28 cellular contexts compared by ENCODE assay signal in genomic region chr1:162250004-162250730, GRCh38.
"Had no signal": no experiment of that assay in that cellular context is flagged by ENCODE, and none has a peak within 500 bp of the region (broad histone marks: within the 10 kb centered on the region; RNA-seq: fewer than 3 reads in every experiment).

No MANE protein-coding gene starts in this region.

- FAIRE-seq: endothelial cell of umbilical vein, islet of Langerhans, small intestine, TTC549 had no signal

- H3K27ac ChIP-seq: coronary artery, lower lobe of right lung, prostate gland, suprapubic skin had no signal

- H3K4me3 Mint-ChIP-seq: activated CD4-positive, alpha-beta T cell treated with anti-CD3 and anti-CD28 coated beads, Interleukin-2, amount 10 ng/mL, durations not matched to agents 24 days and 14 days; activated CD8-positive, alpha-beta T cell treated with anti-CD3 and anti-CD28 coated beads, Interleukin-2, amount 10 ng/mL, durations not matched to agents 7 days and 5 days; activated naive CD4-positive, alpha-beta T cell treated with anti-CD3 and anti-CD28 coated beads, Interleukin-2, amount 50 U/mL, for 24 hours; central memory CD8-positive, alpha-beta T cell had no signal

- H3K9me3 Mint-ChIP-seq: activated CD4-positive, alpha-beta T cell treated with anti-CD3 and anti-CD28 coated beads, Interleukin-2, amount 10 ng/mL, durations not matched to agents 24 days and 14 days; activated naive CD4-positive, alpha-beta T cell treated with anti-CD3 and anti-CD28 coated beads, Interleukin-2, amount 50 U/mL, for 24 hours; central memory CD8-positive, alpha-beta T cell had no signal

- H3K4me1 Mint-ChIP-seq: activated CD4-positive, alpha-beta T cell treated with anti-CD3 and anti-CD28 coated beads, Interleukin-2, amount 10 ng/mL, durations not matched to agents 24 days and 14 days; activated naive CD4-positive, alpha-beta T cell treated with anti-CD3 and anti-CD28 coated beads, Interleukin-2, amount 50 U/mL, for 24 hours; central memory CD8-positive, alpha-beta T cell had no signal

- H3K9me3 ChIP-seq: lower lobe of right lung, prostate gland, suprapubic skin had no signal

- H3K36me3 Mint-ChIP-seq: activated naive CD4-positive, alpha-beta T cell treated with anti-CD3 and anti-CD28 coated beads, Interleukin-2, amount 50 U/mL, for 24 hours had no signal

- H3K27me3 ChIP-seq: suprapubic skin had no signal

- ATAC-seq: activated CD8-positive, alpha-beta T cell treated with anti-CD3 and anti-CD28 coated beads, Interleukin-2, amount 10 ng/mL, durations not matched to agents 7 days and 5 days; lower lobe of right lung; right cardiac atrium had no signal

- H3K27ac Mint-ChIP-seq: activated CD4-positive, alpha-beta T cell treated with anti-CD3 and anti-CD28 coated beads, Interleukin-2, amount 10 ng/mL, durations not matched to agents 24 days and 14 days; activated CD8-positive, alpha-beta T cell treated with anti-CD3 and anti-CD28 coated beads, Interleukin-2, amount 10 ng/mL, durations not matched to agents 7 days and 5 days; activated naive CD4-positive, alpha-beta T cell treated with anti-CD3 and anti-CD28 coated beads, Interleukin-2, amount 50 U/mL, for 24 hours had no signal

- H3K36me3 ChIP-seq: lower lobe of right lung, prostate gland, suprapubic skin had no signal

- H3K4me1 ChIP-seq: lower lobe of right lung, prostate gland, suprapubic skin had no signal

- DNase-seq: activated CD4-positive, alpha-beta T cell treated with anti-CD3 and anti-CD28 coated beads, Interleukin-2, amount 10 ng/mL, durations not matched to agents 24 days and 14 days; activated CD4-positive, CD25-positive, alpha-beta regulatory T cell; activated CD8-positive, alpha-beta memory T cell treated with anti-CD3 and anti-CD28 coated beads, Interleukin-2, amount 50 U/mL, for 4 hours; activated CD8-positive, alpha-beta T cell treated with anti-CD3 and anti-CD28 coated beads, Interleukin-2, amount 10 ng/mL, durations not matched to agents 7 days and 5 days; activated effector memory CD4-positive, alpha-beta T cell treated with anti-CD3 and anti-CD28 coated beads, Interleukin-2, amount 50 U/mL, for 16 hours; activated T-cell treated with anti-CD3 and anti-CD28 coated beads, Interleukin-2, amount 50 U/mL, for 48 hours; effector CD4-positive, alpha-beta T cell; foreskin fibroblast; hippocampal formation; left colon; lower lobe of right lung; midbrain; nucleus accumbens; right cardiac atrium; stimulated activated CD4-positive, alpha-beta T cell treated with anti-CD3 and anti-CD28 coated beads, Interleukin-4, amount 100 ng/mL, for 4 hours; stimulated activated CD8-positive, alpha-beta memory T cell treated with anti-CD3 and anti-CD28 coated beads, Interleukin-4, amount 100 ng/mL, for 48 hours; stimulated activated naive CD4-positive, alpha-beta T cell treated with Interleukin-2 at 50 U/mL for 16 hours; SW 1271; trophoblast cell had no signal

- H3K4me3 ChIP-seq: coronary artery, lower lobe of right lung, prostate gland, suprapubic skin had no signal
